Comparison of ENCODE assay signal across 22 cellular contexts in genomic region chr4:91258326-91258725, GRCh38.
"Had no signal": no experiment of that assay in that cellular context is flagged by ENCODE, and none has a peak within 500 bp of the region (broad histone marks: within the 10 kb centered on the region; RNA-seq: fewer than 3 reads in every experiment).

No MANE protein-coding gene starts in this region.

- H3K27me3 ChIP-seq: colonic mucosa, esophagus squamous epithelium, gastrocnemius medialis, heart right ventricle, left lung had no signal

- H3K4me3 ChIP-seq: colonic mucosa, esophagus squamous epithelium, gastrocnemius medialis, heart right ventricle, left lung, lower lobe of right lung, mucosa of descending colon had no signal

- H3K9me3 ChIP-seq: colonic mucosa, esophagus squamous epithelium, gastrocnemius medialis, mucosa of descending colon had no signal

- H3K36me3 ChIP-seq: colonic mucosa, esophagus squamous epithelium, gastrocnemius medialis, heart right ventricle, left lung, lower lobe of right lung had no signal

- H3K27ac ChIP-seq: colonic mucosa, epithelial cell of prostate, esophagus squamous epithelium, gastrocnemius medialis, heart right ventricle, left lung, lower lobe of right lung had no signal

- H3K4me1 ChIP-seq: colonic mucosa, esophagus squamous epithelium, gastrocnemius medialis, heart right ventricle, left lung, lower lobe of right lung had no signal

- DNase-seq: colonic mucosa; cortex of kidney; effector CD8-positive, alpha-beta T cell; effector memory CD8-positive, alpha-beta T cell; endodermal cell; erythroblast; esophagus squamous epithelium; foreskin fibroblast; foreskin melanocyte; gastrocnemius medialis; glutamatergic neuron; head of caudate nucleus; heart right ventricle; hippocampal formation; left cardiac atrium; left lung; left ventricle myocardium superior; lower lobe of right lung; mesenchymal stem cell; mucosa of descending colon had no signal

- ATAC-seq: effector memory CD8-positive, alpha-beta T cell; esophagus mucosa; gastrocnemius medialis; heart right ventricle; left cardiac atrium; left lung; left ventricle myocardium superior; lower lobe of right lung; mucosa of descending colon had no signal
